ENCODE assay signal across 8 cellular contexts in genomic region chr17:42682400-42683384, GRCh38. TPM values are rescaled to one million over a fixed set of nuclear protein-coding genes. Genes with fewer than 3 reads are reported as not detected.
DNase-seq lines count a peak whose midpoint lies in the region; ATAC-seq and TF ChIP-seq lines count a peak whose summit lies in the region.

TSS of gene CNTNAP1 (plus strand) at chr17:42682531. CDS start at chr17:42682830, 299 bp downstream.

- H3K36me3 ChIP-seq in osteoblast (ENCODE audit: insufficient read depth, low read length), result peaks cover 5% of the 10 kb centered on the region

- no peak for TF ChIP-seq CTCF in 22Rv1 (IDR thresholded peaks at IDR 0.05)
- TF ChIP-seq CTCF in osteoblast (IDR thresholded peaks at IDR 0.05; ENCODE audit: extremely low read depth, low read depth, low read length), result no peak

- no peaks in the 10 kb centered on the region for H3K9me3 ChIP-seq in osteoblast (ENCODE audit: low read depth, low read length)

- H3K27ac ChIP-seq in 22Rv1 (peak within 1 kb of the TSS; percentile 99), osteoblast (ENCODE audit: low read depth, low read length) (peak within 1 kb of the TSS; percentile 38)

- H3K4me3 ChIP-seq in osteoblast (ENCODE audit: insufficient read depth, low read length), result peak within 1 kb of the TSS; percentile 82

- peaks cover 38% of the 10 kb centered on the region for H3K4me1 ChIP-seq in osteoblast (ENCODE audit: insufficient read depth, low read length)

- H3K79me2 ChIP-seq in osteoblast (ENCODE audit: insufficient read depth, low read length), result no peaks in the 10 kb centered on the region

- H3K27me3 Mint-ChIP-seq in activated naive CD8-positive, alpha-beta T cell, result peaks cover 10% of the 10 kb centered on the region

- H3K27me3 ChIP-seq in osteoblast (ENCODE audit: insufficient read depth, low read length), result no peaks in the 10 kb centered on the region

- peaks cover 41% of the 10 kb centered on the region for H3K4me1 Mint-ChIP-seq in activated naive CD8-positive, alpha-beta T cell (ENCODE audit: low read depth)

- DNase-seq in GM04503 (ENCODE audit: low read depth) (peak; percentile 32), NCI-H2227 (lab: John Stamatoyannopoulos, UW; ENCODE audit: unreplicated experiment) (peak; percentile 84), glomerular endothelial cell (ENCODE audit: extremely low read depth, low read depth, low spot score) (no peak), osteoblast (ENCODE audit: insufficient read length, low spot score, missing footprints) (peak; percentile 99), GOT3 (lab: John Stamatoyannopoulos, UW) (no peak)

- no peaks in the 10 kb centered on the region for H3K9me3 Mint-ChIP-seq in activated naive CD8-positive, alpha-beta T cell (ENCODE audit: low read depth)

- H3K4me2 ChIP-seq in osteoblast (ENCODE audit: insufficient read depth, low read length), result peak within 1 kb of the TSS; percentile 89

- H3K36me3 Mint-ChIP-seq in activated naive CD8-positive, alpha-beta T cell, result no peaks in the 10 kb centered on the region

- peaks cover 8% of the 10 kb centered on the region for H4K20me1 ChIP-seq in osteoblast (ENCODE audit: insufficient read depth, low read length)

- H3K4me3 Mint-ChIP-seq in activated naive CD8-positive, alpha-beta T cell, result peak within 1 kb of the TSS; percentile 74

- H3K27ac Mint-ChIP-seq in activated naive CD8-positive, alpha-beta T cell, result no peak within 1 kb of the TSS

- H2AFZ ChIP-seq in osteoblast (ENCODE audit: low read length), result peak within 1 kb of the TSS; percentile 85

- no peak for ATAC-seq in HG03159 (IDR thresholded peaks at IDR 0.05; ENCODE audit: unreplicated experiment)

RNA-seq across cellular contexts. Expression of gene CNTNAP1, which starts in this region (rescaled TPM):
- 17.6 and 17.9 TPM in 2 replicates for total RNA-seq in glomerular endothelial cell
- 18.6 and 19.2 TPM in 2 replicates for total RNA-seq in osteoblast

Comparison
In these comparisons a context has a peak if more than half of its experiments do, and no peak if none do; other contexts are left out.
1. DNase-seq: peak in GM04503 (single experiment), NCI-H2227 (single experiment) and osteoblast (single experiment); none in glomerular endothelial cell (single experiment) and GOT3 (single experiment).